Comparison of ENCODE assay signal across 26 cellular contexts in the genomic region with DNA sequence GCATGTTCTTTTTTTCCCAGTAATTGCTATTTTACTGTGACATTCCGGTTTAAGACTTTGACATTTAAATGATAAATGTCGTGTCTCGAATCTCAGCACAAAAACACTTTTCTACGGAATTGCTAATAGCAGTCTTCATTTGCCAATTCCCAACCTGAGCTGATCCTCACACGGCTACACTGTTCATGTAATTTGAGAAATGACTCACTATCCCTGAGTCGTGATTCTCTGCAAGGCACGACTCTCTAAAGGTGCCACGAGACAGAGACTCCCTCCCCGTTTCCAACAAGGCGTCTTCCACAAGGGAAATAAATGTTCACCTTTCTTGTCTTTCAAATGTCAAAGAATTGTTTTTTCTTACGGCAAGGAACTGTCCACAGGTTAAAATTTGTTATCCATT.
"Had no signal": no experiment of that assay in that cellular context is flagged by ENCODE, and none has a peak within 500 bp of the region (broad histone marks: within the 10 kb centered on the region; RNA-seq: fewer than 3 reads in every experiment).

No MANE protein-coding gene starts in this region.

- H3K27me3 ChIP-seq: ovary, stomach, testis, thyroid gland, transverse colon, upper lobe of right lung, uterus had no signal

- H3K9me3 ChIP-seq: ovary, testis, thyroid gland, upper lobe of right lung had no signal

- H3K36me3 ChIP-seq: left lung, lower lobe of right lung, ovary, stomach, thyroid gland, transverse colon, upper lobe of right lung, uterus had no signal

- H3K4me3 ChIP-seq: left lung, lower lobe of right lung, ovary, skin epidermis, stomach, testis, thyroid gland, transverse colon, upper lobe of right lung, uterus had no signal

- H3K4me1 ChIP-seq: left lung, lower lobe of right lung, stomach, testis, thyroid gland, transverse colon, upper lobe of right lung, uterus had no signal

- DNase-seq: immature natural killer cell; kidney; left colon; left lung; lower lobe of right lung; mammary epithelial cell; mesenchymal stem cell; naive B cell; natural killer cell; nephron progenitor cell; ovary; retina; right cardiac atrium; stimulated activated CD4-positive, alpha-beta T cell treated with anti-CD3 and anti-CD28 coated beads, Interleukin-12 subunit alpha, Interleukin-12 subunit beta, amount 100 ng/mL, for 4 hours; stimulated activated CD4-positive, alpha-beta T cell treated with anti-CD3 and anti-CD28 coated beads, Interleukin-15, amount 100 ng/mL, for 24 hours; stimulated activated CD4-positive, alpha-beta T cell treated with anti-CD3 and anti-CD28 coated beads, Interleukin-2, amount 100 ng/mL, for 24 hours; stimulated activated CD4-positive, alpha-beta T cell treated with anti-CD3 and anti-CD28 coated beads, Interleukin-4, amount 100 ng/mL, for 1 hour; stimulated activated naive B cell treated with anti-CD40 and anti-IgM and Interleukin-4, amounts not matched to agents 10 μg/mL and 1 μg/mL and 100 μg/mL, for 72 hours; stimulated activated naive CD8-positive, alpha-beta T cell treated with anti-CD3 and anti-CD28 coated beads, Interleukin-15, Interleukin-2, amounts not matched to agents 100 U/mL and 50 U/mL, for 24 hours; stomach; testis; thyroid gland; transverse colon; upper lobe of right lung; uterus had no signal

- H3K27ac ChIP-seq: left lung, lower lobe of right lung, ovary, skin epidermis, stomach, testis, thyroid gland, transverse colon, upper lobe of right lung, uterus had no signal
